14 cellular contexts compared by ENCODE assay signal in genomic region chr5:39580702-39581498, GRCh38.
DNase-seq lines count a peak whose midpoint lies in the region; ATAC-seq and TF ChIP-seq lines count a peak whose summit lies in the region.
"Had no signal": no experiment of that assay in that cellular context is flagged by ENCODE, and none has a peak within 500 bp of the region (broad histone marks: within the 10 kb centered on the region; RNA-seq: fewer than 3 reads in every experiment).

No MANE protein-coding gene starts in this region.

- H3K9me3 Mint-ChIP-seq in activated CD4-positive, alpha-beta T cell treated with anti-CD3 and anti-CD28 coated beads, Interleukin-2, amount 10 ng/mL, durations not matched to agents 7 days and 5 days = no peaks in the 10 kb centered on the region
- H3K9me3 Mint-ChIP-seq in activated naive CD4-positive, alpha-beta T cell treated with anti-CD3 and anti-CD28 coated beads, Interleukin-2, amount 50 U/mL, for 72 hours = no peaks in the 10 kb centered on the region
- H3K9me3 Mint-ChIP-seq: neural crest cell had no signal

- H3K4me2 ChIP-seq in neural cell (ENCODE audit: low read length) = no peak overlapping the region

- H3K9me2 ChIP-seq in neural cell (ENCODE audit: insufficient read depth, low read length) = no peaks in the 10 kb centered on the region

- POLR2A ChIA-PET in BJ (lab: Charles Lee) = no interaction called here
- POLR2A ChIA-PET in activated CD4-positive, alpha-beta T cell treated with anti-CD3 and anti-CD28 coated beads, Interleukin-2, amount 10 ng/mL, durations not matched to agents 7 days and 5 days (lab: Charles Lee) = no interaction called here

- no peaks in the 10 kb centered on the region for H3K36me3 Mint-ChIP-seq in activated CD4-positive, alpha-beta T cell treated with anti-CD3 and anti-CD28 coated beads, Interleukin-2, amount 10 ng/mL, durations not matched to agents 7 days and 5 days (ENCODE audit: low read depth)
- no peaks in the 10 kb centered on the region for H3K36me3 Mint-ChIP-seq in activated naive CD4-positive, alpha-beta T cell treated with anti-CD3 and anti-CD28 coated beads, Interleukin-2, amount 50 U/mL, for 72 hours

- TF ChIP-seq CTCF in BJ (IDR thresholded peaks at IDR 0.05; ENCODE audit: insufficient read depth, low read depth, low read length) (no peak), neural cell (IDR thresholded peaks at IDR 0.05; ENCODE audit: poor library complexity, severe bottlenecking) (no peak)

- peak overlapping the region; percentile 62 for H3K27ac ChIP-seq in neural cell (ENCODE audit: low read length)

- TF ChIP-seq RAD21 in neural cell (conservative IDR thresholded peaks at IDR 0.05) = peak; percentile 21

- TF ChIP-seq EP300 in neural cell (conservative IDR thresholded peaks at IDR 0.05; ENCODE audit: poor library complexity, severe bottlenecking) = peak; percentile 85

- DNase-seq in BJ (ENCODE audit: low read depth) = peak; percentile 39
- peak; percentile 20 for DNase-seq in OCI-M1 (lab: John Stamatoyannopoulos, UW)
- peak; percentile 23 for DNase-seq in epidermal melanocyte (ENCODE audit: insufficient read length, low spot score)
- DNase-seq in NCI-H2171 treated with DMSO at 0.1 percent for 48 hours (lab: John Stamatoyannopoulos, UW) = no peak
- DNase-seq in H7 = no peak
- no peak for DNase-seq in activated CD4-positive, alpha-beta T cell treated with anti-CD3 and anti-CD28 coated beads, Interleukin-2, amount 10 ng/mL, durations not matched to agents 7 days and 5 days
- no peak for DNase-seq in activated naive CD4-positive, alpha-beta T cell treated with anti-CD3 and anti-CD28 coated beads, Interleukin-2, amount 50 U/mL, for 72 hours (ENCODE audit: low spot score in 2 of 2)
- DNase-seq: activated CD4-positive, alpha-beta T cell treated with anti-CD3 and anti-CD28 coated beads, Interleukin-2, amount 50 U/mL, for 4 hours; activated effector memory CD4-positive, alpha-beta T cell treated with Interleukin-2 at 50 U/mL for 16 hours; Caco-2; NCI-H1048; NCI-H774 had no signal

- CTCF ChIA-PET in BJ (lab: Yijun Ruan, JAX) = interaction anchor here (0.8 to 3.0 kb wide), 6 partner anchors 10 to 1298 kb away, joined by 3 to 12 read pairs (median 4); no protein-coding TSS in a partner anchor
- CTCF ChIA-PET in activated CD4-positive, alpha-beta T cell treated with anti-CD3 and anti-CD28 coated beads, Interleukin-2, amount 10 ng/mL, durations not matched to agents 7 days and 5 days (lab: Charles Lee) = interaction anchor here (0.6 to 1.0 kb wide), 2 partner anchors 9 to 503 kb away, joined by 3 read pairs; no protein-coding TSS in a partner anchor

- H3K4me3 ChIP-seq in BJ (ENCODE audit: low read depth, low read length) = no peak overlapping the region
- peak overlapping the region; percentile 14 for H3K4me3 ChIP-seq in neural cell (ENCODE audit: low read length)
- no peak overlapping the region for H3K4me3 ChIP-seq in H7 (ENCODE audit: insufficient read depth, low read depth, low read length)

- no peak overlapping the region for H3K4me3 Mint-ChIP-seq in activated CD4-positive, alpha-beta T cell treated with anti-CD3 and anti-CD28 coated beads, Interleukin-2, amount 10 ng/mL, durations not matched to agents 7 days and 5 days
- H3K4me3 Mint-ChIP-seq: neural crest cell had no signal

- H2AFZ ChIP-seq in neural cell (ENCODE audit: low read depth, low read length) = no peak overlapping the region

- H3K36me3 ChIP-seq in BJ (ENCODE audit: control insufficient read depth, insufficient read depth, low read length) = no peaks in the 10 kb centered on the region
- H3K36me3 ChIP-seq in neural cell (ENCODE audit: insufficient read depth, low read length) = no peaks in the 10 kb centered on the region
- no peaks in the 10 kb centered on the region for H3K36me3 ChIP-seq in H7 (replicated peaks; ENCODE audit: control insufficient read depth, insufficient read depth, low read length)

- H3K9ac ChIP-seq in neural cell (ENCODE audit: low read length) = no peak overlapping the region

- H3K4me1 Mint-ChIP-seq in activated CD4-positive, alpha-beta T cell treated with anti-CD3 and anti-CD28 coated beads, Interleukin-2, amount 10 ng/mL, durations not matched to agents 7 days and 5 days = peaks cover 6% of the 10 kb centered on the region
- H3K4me1 Mint-ChIP-seq: neural crest cell had no signal

- H3K27me3 ChIP-seq in BJ (ENCODE audit: control insufficient read depth, insufficient read depth, low read length) (peaks cover 6% of the 10 kb centered on the region), neural cell (ENCODE audit: insufficient read depth, low read depth, low read length) (no peaks in the 10 kb centered on the region), H7 (ENCODE audit: control insufficient read depth, insufficient read depth, low read length) (no peaks in the 10 kb centered on the region)

- H3F3A ChIP-seq in neural cell (ENCODE audit: insufficient read depth, low read length, poor library complexity, severe bottlenecking) = no peaks in the 10 kb centered on the region

- no peaks in the 10 kb centered on the region for H3K79me2 ChIP-seq in neural cell (replicated peaks; ENCODE audit: insufficient read depth, low read length)

- no peaks in the 10 kb centered on the region for H3K9me3 ChIP-seq in neural cell (ENCODE audit: low read length)
- H3K9me3 ChIP-seq: Caco-2 had no signal

- no peak overlapping the region for H3K27ac Mint-ChIP-seq in activated CD4-positive, alpha-beta T cell treated with anti-CD3 and anti-CD28 coated beads, Interleukin-2, amount 10 ng/mL, durations not matched to agents 7 days and 5 days
- no peak overlapping the region for H3K27ac Mint-ChIP-seq in activated naive CD4-positive, alpha-beta T cell treated with anti-CD3 and anti-CD28 coated beads, Interleukin-2, amount 50 U/mL, for 72 hours

- no peak for ATAC-seq in activated naive CD4-positive, alpha-beta T cell treated with anti-CD3 and anti-CD28 coated beads, Interleukin-2, amount 50 U/mL, for 72 hours

- H4K20me1 ChIP-seq in neural cell (ENCODE audit: insufficient read depth) = no peaks in the 10 kb centered on the region

- H3K27me3 Mint-ChIP-seq in activated CD4-positive, alpha-beta T cell treated with anti-CD3 and anti-CD28 coated beads, Interleukin-2, amount 10 ng/mL, durations not matched to agents 7 days and 5 days = peaks cover 7% of the 10 kb centered on the region

TF ChIP-seq in neural cell, 6 proteins besides CTCF, POLR2A, EP300 and RAD21:
- TF ChIP-seq SMC3 (conservative IDR thresholded peaks at IDR 0.05; ENCODE audit: poor library complexity) (peak; percentile 20), EZH2 (IDR thresholded peaks at IDR 0.05; ENCODE audit: borderline replicate concordance, insufficient read depth, low read length, poor library complexity, severe bottlenecking) (no peak), POLR2AphosphoS5 (IDR thresholded peaks at IDR 0.05) (peak; percentile 59)

Comparison
In these comparisons a context has a peak if more than half of its experiments do, and no peak if none do; other contexts are left out.
1. DNase-seq: peak in BJ (single experiment), OCI-M1 (single experiment) and epidermal melanocyte (single experiment); none in NCI-H2171 treated with DMSO at 0.1 percent for 48 hours (single experiment), H7 (single experiment), activated CD4-positive, alpha-beta T cell treated with anti-CD3 and anti-CD28 coated beads, Interleukin-2, amount 10 ng/mL, durations not matched to agents 7 days and 5 days (single experiment) and activated naive CD4-positive, alpha-beta T cell treated with anti-CD3 and anti-CD28 coated beads, Interleukin-2, amount 50 U/mL, for 72 hours (0 of 2).